In the genomic region with DNA sequence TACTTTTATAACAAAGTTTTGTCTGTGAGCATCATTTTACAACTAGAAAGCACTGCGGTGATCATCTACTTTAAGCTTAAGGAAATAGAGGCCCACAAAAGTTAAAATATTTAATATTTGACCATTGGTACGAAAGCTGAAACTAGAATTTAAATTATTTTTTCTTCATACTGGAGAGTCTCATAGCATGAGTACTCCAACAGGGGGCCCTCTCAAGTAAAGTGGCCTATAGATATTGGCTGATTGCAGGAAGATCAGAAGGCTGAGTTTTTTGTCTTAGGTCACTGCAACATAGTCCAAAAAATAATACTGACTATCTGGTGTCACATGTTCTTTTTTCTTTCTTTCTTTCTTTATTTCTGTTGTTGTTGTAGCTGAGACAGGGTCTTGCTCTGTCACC, we compare ENCODE assay signal across 12 cellular contexts.
A peak's percentile ranks its signal among the peaks of the same experiment; 100 is the strongest.
DNase-seq lines count a peak whose midpoint lies in the region; ATAC-seq and TF ChIP-seq lines count a peak whose summit lies in the region.
"Had no signal": no experiment of that assay in that cellular context is flagged by ENCODE, and none has a peak within 500 bp of the region (broad histone marks: within the 10 kb centered on the region; RNA-seq: fewer than 3 reads in every experiment).

No MANE protein-coding gene starts in this region.

- in situ Hi-C loops in mammary epithelial cell (cut with MboI; ENCODE audit: low sequenced_read_pairs in 2 of 2), result no loop called here

- H3K4me2 ChIP-seq in Karpas-422 (ENCODE audit: low read depth, low read length, poor library complexity, severe bottlenecking) (no peak overlapping the region), mammary epithelial cell (ENCODE audit: insufficient read depth, low read depth, low read length) (no peak overlapping the region), PC-9 (no peak overlapping the region)

- CTCF ChIA-PET in activated CD4-positive, alpha-beta T cell treated with anti-CD3 and anti-CD28 coated beads for 36 hours (lab: Charles Lee), result interaction anchor here (0.6 to 1.2 kb wide), 3 partner anchors 103 to 203 kb away, joined by 3 read pairs; no protein-coding TSS in a partner anchor
- CTCF ChIA-PET in mammary epithelial cell (lab: Charles Lee; ENCODE audit: low non-redundant PET) (interaction anchor here (0.7 kb wide), 1 partner anchor 66 kb away, joined by 3 read pairs; no protein-coding TSS in a partner anchor), PC-9 (lab: Charles Lee) (no interaction called here)

- no peaks in the 10 kb centered on the region for H4K20me1 ChIP-seq in Karpas-422 (ENCODE audit: insufficient read depth, low read depth, low read length)
- H4K20me1 ChIP-seq in mammary epithelial cell (ENCODE audit: insufficient read depth, low read length), result no peaks in the 10 kb centered on the region
- H4K20me1 ChIP-seq in PC-9 (ENCODE audit: insufficient read depth), result no peaks in the 10 kb centered on the region

- no peaks in the 10 kb centered on the region for H3K36me3 Mint-ChIP-seq in activated CD4-positive, alpha-beta T cell treated with anti-CD3 and anti-CD28 coated beads for 36 hours (ENCODE audit: low read depth)
- H3K36me3 Mint-ChIP-seq: CD4-positive, alpha-beta memory T cell had no signal

- POLR2A ChIA-PET in activated CD4-positive, alpha-beta T cell treated with anti-CD3 and anti-CD28 coated beads for 36 hours (lab: Charles Lee), result no interaction called here
- POLR2A ChIA-PET in PC-9 (lab: Charles Lee; ENCODE audit: unreplicated experiment), result no interaction called here

- BruUV-seq in mammary epithelial cell (replicated peaks; lab: Mats Ljungman, UMichigan) (no TSS peak), PC-9 (replicated peaks; lab: Mats Ljungman, UMichigan) (no TSS peak)

- H3K36me3 ChIP-seq in Karpas-422 (ENCODE audit: insufficient read depth, low read length) (no peaks in the 10 kb centered on the region), mammary epithelial cell (ENCODE audit: insufficient read depth, low read length) (no peaks in the 10 kb centered on the region), PC-9 (ENCODE audit: low read depth) (no peaks in the 10 kb centered on the region)

- 95% methylated on average over 2 of the region's 2 CpGs for WGBS in mammary epithelial cell (ENCODE audit: low coverage, missing lambda C conversion rate)
- 83 to 86% methylated on average over 2 of the region's 2 CpGs for WGBS in lower leg skin, 2 donors

- H3K4me1 Mint-ChIP-seq in activated CD4-positive, alpha-beta T cell treated with anti-CD3 and anti-CD28 coated beads for 36 hours, result peaks cover 3% of the 10 kb centered on the region
- H3K4me1 Mint-ChIP-seq: CD4-positive, alpha-beta memory T cell had no signal

- peak; percentile 36 for ATAC-seq in activated CD4-positive, alpha-beta T cell treated with anti-CD3 and anti-CD28 coated beads for 36 hours
- ATAC-seq in HG03045 (IDR thresholded peaks at IDR 0.05; ENCODE audit: unreplicated experiment), result no peak
- ATAC-seq: left lobe of liver, T-helper 17 cell had no signal

- no peak overlapping the region for H3K4me3 Mint-ChIP-seq in activated CD4-positive, alpha-beta T cell treated with anti-CD3 and anti-CD28 coated beads for 36 hours
- H3K4me3 Mint-ChIP-seq: CD4-positive, alpha-beta memory T cell had no signal

- H3K9me2 ChIP-seq in Karpas-422 (replicated peaks; ENCODE audit: insufficient read depth, low read length) (no peaks in the 10 kb centered on the region), PC-9 (ENCODE audit: insufficient read depth) (no peaks in the 10 kb centered on the region)

- no peaks in the 10 kb centered on the region for H3K79me2 ChIP-seq in Karpas-422 (ENCODE audit: low read length)
- H3K79me2 ChIP-seq in mammary epithelial cell (ENCODE audit: insufficient read depth, low read length), result no peaks in the 10 kb centered on the region
- no peaks in the 10 kb centered on the region for H3K79me2 ChIP-seq in PC-9 (ENCODE audit: low read depth)

- dilution Hi-C loops in mammary epithelial cell (cut with HindIII; ENCODE audit: low sequenced_read_pairs), result no loop called here

- TF ChIP-seq CTCF in mammary epithelial cell (conservative IDR thresholded peaks at IDR 0.05 in 1 of 2, IDR thresholded peaks at IDR 0.05 in 1 of 2; ENCODE audit: extremely low read depth in 1 of 2, insufficient read depth in 1 of 2, low read depth in 1 of 2, low read length in 2 of 2), result peak; percentile 12 to 24
- TF ChIP-seq CTCF in retinal pigment epithelial cell (conservative IDR thresholded peaks at IDR 0.05; ENCODE audit: low read depth, low read length), result peak; percentile 49
- no peak; the same call in 1 of the 2 replicates for TF ChIP-seq CTCF in PC-9 (conservative IDR thresholded peaks at IDR 0.05)
- no peak for TF ChIP-seq CTCF in lower leg skin (IDR thresholded peaks at IDR 0.05)

- intact Hi-C loops in activated CD4-positive, alpha-beta T cell treated with anti-CD3 and anti-CD28 coated beads for 36 hours (cut with DNase I, micrococcal nuclease), result loop anchor here (1.0 to 2.0 kb wide), 2 partner anchors 102 to 103 kb away; no protein-coding TSS in a partner anchor
- intact Hi-C loops in mammary epithelial cell (cut with micrococcal nuclease) (loop anchor here (2.0 kb wide), 1 partner anchor 102 kb away; no protein-coding TSS in a partner anchor), PC-9 (cut with micrococcal nuclease; ENCODE audit: unreplicated experiment) (no loop called here), lower leg skin (cut with DNase I; ENCODE audit: low total_unique reads) (no loop called here)

- H3F3A ChIP-seq in PC-9 (ENCODE audit: insufficient read depth, low read depth), result no peaks in the 10 kb centered on the region

- H3K9me3 ChIP-seq in Karpas-422 (ENCODE audit: low read length) (no peaks in the 10 kb centered on the region), mammary epithelial cell (replicated peaks; ENCODE audit: insufficient read depth, low read length) (no peaks in the 10 kb centered on the region), PC-9 (ENCODE audit: insufficient read depth, low read depth) (no peaks in the 10 kb centered on the region)

- H3K4me1 ChIP-seq in Karpas-422 (ENCODE audit: low read length) (no peaks in the 10 kb centered on the region), mammary epithelial cell (ENCODE audit: insufficient read depth, low read length) (peaks cover 7% of the 10 kb centered on the region), PC-9 (replicated peaks; ENCODE audit: insufficient read depth) (peaks cover 7% of the 10 kb centered on the region)

- H2AFZ ChIP-seq in Karpas-422 (ENCODE audit: low read length) (no peak overlapping the region), mammary epithelial cell (ENCODE audit: low read depth, low read length) (no peak overlapping the region), PC-9 (no peak overlapping the region)

- no peak overlapping the region for H3K4me3 ChIP-seq in Karpas-422 (ENCODE audit: low read length)
- H3K4me3 ChIP-seq in mammary epithelial cell (replicated peaks in 1 of 3; ENCODE audit: insufficient read depth in 1 of 3, low read depth in 2 of 3, low read length in 3 of 3), result no peak overlapping the region
- H3K4me3 ChIP-seq in retinal pigment epithelial cell (ENCODE audit: low read length), result no peak overlapping the region
- H3K4me3 ChIP-seq in PC-9, result no peak overlapping the region
- no peak overlapping the region for H3K4me3 ChIP-seq in lower leg skin (ENCODE audit: low read depth, poor library complexity, severe bottlenecking)

- H3K27me3 ChIP-seq in Karpas-422 (ENCODE audit: low read length), result no peaks in the 10 kb centered on the region
- H3K27me3 ChIP-seq in mammary epithelial cell (ENCODE audit: insufficient read depth, low read length), result no peaks in the 10 kb centered on the region
- H3K27me3 ChIP-seq in PC-9 (ENCODE audit: insufficient read depth, low read depth), result no peaks in the 10 kb centered on the region

- no peak for TF ChIP-seq POLR2A in lower leg skin (IDR thresholded peaks at IDR 0.05)

- peak; percentile 9 for DNase-seq in activated CD4-positive, alpha-beta T cell treated with anti-CD3 and anti-CD28 coated beads for 36 hours
- no peak for DNase-seq in activated CD4-positive, alpha-beta T cell treated with anti-CD3 and anti-CD28 coated beads for 48 hours
- DNase-seq in Karpas-422 (peak; percentile 63), mammary epithelial cell (no peak), retinal pigment epithelial cell (ENCODE audit: low read depth) (no peak), PC-9 (no peak), lower leg skin (ENCODE audit: low spot score in 2 of 2) (no peak)
- DNase-seq: CD4-positive, alpha-beta memory T cell; stimulated activated naive CD4-positive, alpha-beta T cell; T-helper 17 cell had no signal

- H3K27ac ChIP-seq in Karpas-422 (ENCODE audit: low read length), result no peak overlapping the region
- H3K27ac ChIP-seq in mammary epithelial cell (ENCODE audit: insufficient read depth, low read depth, low read length), result no peak overlapping the region
- H3K27ac ChIP-seq in PC-9, result no peak overlapping the region

- no peak overlapping the region for H3K27ac Mint-ChIP-seq in activated CD4-positive, alpha-beta T cell treated with anti-CD3 and anti-CD28 coated beads for 36 hours
- H3K27ac Mint-ChIP-seq: CD4-positive, alpha-beta memory T cell had no signal

- H3K27me3 Mint-ChIP-seq in activated CD4-positive, alpha-beta T cell treated with anti-CD3 and anti-CD28 coated beads for 36 hours, result no peaks in the 10 kb centered on the region

- no peaks in the 10 kb centered on the region for H3K9me3 Mint-ChIP-seq in activated CD4-positive, alpha-beta T cell treated with anti-CD3 and anti-CD28 coated beads for 36 hours (ENCODE audit: low read depth)
- H3K9me3 Mint-ChIP-seq: CD4-positive, alpha-beta memory T cell had no signal

- no peak overlapping the region for H3K9ac ChIP-seq in Karpas-422 (ENCODE audit: low read length)
- no peak overlapping the region for H3K9ac ChIP-seq in mammary epithelial cell (ENCODE audit: insufficient read depth, low read length)

Comparison
In these comparisons a context has a peak if more than half of its experiments do, and no peak if none do; other contexts are left out.
1. DNase-seq: peak in activated CD4-positive, alpha-beta T cell treated with anti-CD3 and anti-CD28 coated beads for 36 hours (single experiment) and Karpas-422 (single experiment); none in activated CD4-positive, alpha-beta T cell treated with anti-CD3 and anti-CD28 coated beads for 48 hours (single experiment), mammary epithelial cell (single experiment), retinal pigment epithelial cell (single experiment), PC-9 (0 of 2) and lower leg skin (0 of 2).
2. CTCF ChIP-seq: peak in mammary epithelial cell (2 of 2) and retinal pigment epithelial cell (single experiment); none in PC-9 (single experiment) and lower leg skin (0 of 3).
3. intact Hi-C loops: an anchor here in activated CD4-positive, alpha-beta T cell treated with anti-CD3 and anti-CD28 coated beads for 36 hours (1.0 to 2.0 kb wide) and mammary epithelial cell (2.0 kb wide); none called in PC-9 and lower leg skin.